ENCODE assay signal across 17 cellular contexts in genomic region chr2:108304975-108305374, GRCh38. TPM values are rescaled to one million over a fixed set of nuclear protein-coding genes. Genes with fewer than 3 reads are reported as not detected.
DNase-seq lines count a peak whose midpoint lies in the region; ATAC-seq and TF ChIP-seq lines count a peak whose summit lies in the region.
"Had no signal": no experiment of that assay in that cellular context is flagged by ENCODE, and none has a peak within 500 bp of the region (broad histone marks: within the 10 kb centered on the region; RNA-seq: fewer than 3 reads in every experiment).

No MANE protein-coding gene starts in this region.

- H3K4me3 Mint-ChIP-seq in CD4-positive, alpha-beta memory T cell, result no peak overlapping the region
- H3K4me3 Mint-ChIP-seq: activated CD4-positive, alpha-beta T cell treated with anti-CD3 and anti-CD28 coated beads, Interleukin-2, amount 10 ng/mL, durations not matched to agents 7 days and 5 days had no signal

- H3K9me3 Mint-ChIP-seq in CD4-positive, alpha-beta memory T cell, result peaks cover 0 to 1% (median 0%) of the 10 kb centered on the region in 8 donors
- H3K9me3 Mint-ChIP-seq: activated CD4-positive, alpha-beta T cell treated with anti-CD3 and anti-CD28 coated beads, Interleukin-2, amount 10 ng/mL, durations not matched to agents 7 days and 5 days had no signal

- peak; percentile 46 for DNase-seq in GM12865 (ENCODE audit: low read depth)
- no peak for DNase-seq in CD4-positive, alpha-beta memory T cell
- DNase-seq in NCI-H1048 (lab: John Stamatoyannopoulos, UW), result no peak
- no peak for DNase-seq in heart right ventricle
- DNase-seq: activated CD4-positive, alpha-beta T cell treated with anti-CD3 and anti-CD28 coated beads, Interleukin-2, amount 10 ng/mL, durations not matched to agents 7 days and 5 days; DMS53; KBM-7; NCI-H187; NCI-H748 treated with DMSO at 0.1 percent for 48 hours; ovary; upper lobe of right lung had no signal

- H3K27ac ChIP-seq in CD4-positive, alpha-beta memory T cell (ENCODE audit: low read depth, low read length), result no peak overlapping the region
- H3K27ac ChIP-seq in heart right ventricle, result no peak overlapping the region
- H3K27ac ChIP-seq: ovary, upper lobe of right lung had no signal

- no peaks in the 10 kb centered on the region for H3K36me3 ChIP-seq in CD4-positive, alpha-beta memory T cell (ENCODE audit: insufficient read depth, low read length)
- no peaks in the 10 kb centered on the region for H3K36me3 ChIP-seq in heart right ventricle
- H3K36me3 ChIP-seq: ovary, upper lobe of right lung had no signal

- POLR2A ChIA-PET in CD4-positive, alpha-beta memory T cell (lab: Charles Lee; ENCODE audit: partially characterized antibody), result no interaction called here

- peaks cover 2 to 4% of the 10 kb centered on the region in 2 donors for H3K27me3 Mint-ChIP-seq in CD4-positive, alpha-beta memory T cell

- H3K27ac Mint-ChIP-seq in CD4-positive, alpha-beta memory T cell, result no peak overlapping the region
- H3K27ac Mint-ChIP-seq: activated CD4-positive, alpha-beta T cell treated with anti-CD3 and anti-CD28 coated beads, Interleukin-2, amount 10 ng/mL, durations not matched to agents 7 days and 5 days had no signal

- no peaks in the 10 kb centered on the region for H3K4me1 Mint-ChIP-seq in CD4-positive, alpha-beta memory T cell

- ATAC-seq in GM19372 (IDR thresholded peaks at IDR 0.05; ENCODE audit: low read depth, unreplicated experiment) (peak; percentile 80), HG02678 (IDR thresholded peaks at IDR 0.05; ENCODE audit: unreplicated experiment) (peak; percentile 74), HG03520 (IDR thresholded peaks at IDR 0.05; ENCODE audit: unreplicated experiment) (peak; percentile 62), heart right ventricle (no peak), GM19023 (IDR thresholded peaks at IDR 0.05; ENCODE audit: unreplicated experiment) (no peak)
- ATAC-seq: upper lobe of right lung had no signal

- intact Hi-C loops in CD4-positive, alpha-beta memory T cell (cut with micrococcal nuclease), result no loop called here
- intact Hi-C loops in heart right ventricle (cut with DNase I), result no loop called here

- H3K27me3 ChIP-seq in CD4-positive, alpha-beta memory T cell (ENCODE audit: insufficient read depth, low read length), result no peaks in the 10 kb centered on the region
- H3K27me3 ChIP-seq in heart right ventricle, result peaks cover 0 to 4% (median 0%) of the 10 kb centered on the region in 7 donors
- H3K27me3 ChIP-seq: ovary, upper lobe of right lung had no signal

- CTCF ChIA-PET in CD4-positive, alpha-beta memory T cell (lab: Charles Lee; ENCODE audit: partially characterized antibody), result no interaction called here

- H3K36me3 Mint-ChIP-seq in CD4-positive, alpha-beta memory T cell, result no peaks in the 10 kb centered on the region

- no peak for TF ChIP-seq CTCF in GM12865 (IDR thresholded peaks at IDR 0.05; ENCODE audit: insufficient read depth, low read depth, low read length, missing control alignments)
- TF ChIP-seq CTCF in heart right ventricle (IDR thresholded peaks at IDR 0.05), result no peak

- H3K4me3 ChIP-seq in GM12865 (ENCODE audit: low read depth, low read length) (no peak overlapping the region), heart right ventricle (no peak overlapping the region)
- no peak overlapping the region for H3K4me3 ChIP-seq in CD4-positive, alpha-beta memory T cell (ENCODE audit: low read length in 2 of 2)
- H3K4me3 ChIP-seq: ovary, upper lobe of right lung had no signal

- H3K9me3 ChIP-seq in CD4-positive, alpha-beta memory T cell (ENCODE audit: control insufficient read depth in 1 of 2, low read length in 2 of 2), result no peaks in the 10 kb centered on the region
- no peaks in the 10 kb centered on the region for H3K9me3 ChIP-seq in heart right ventricle
- H3K9me3 ChIP-seq: ovary, upper lobe of right lung had no signal

- WGBS in heart right ventricle, 2 donors, result 69 to 75% methylated on average over 2 of the region's 2 CpGs

- H3K4me1 ChIP-seq in CD4-positive, alpha-beta memory T cell (ENCODE audit: insufficient read depth, low read length), result no peaks in the 10 kb centered on the region
- no peaks in the 10 kb centered on the region for H3K4me1 ChIP-seq in heart right ventricle
- H3K4me1 ChIP-seq: upper lobe of right lung had no signal

RNA-seq across cellular contexts. Expression of gene SULT1C2, which starts 16.3 kb away (rescaled TPM):
- total RNA-seq in CD4-positive, alpha-beta memory T cell, result under 1 TPM; 0.06 to 0.23 TPM
- not detected for polyA plus RNA-seq in CD4-positive, alpha-beta memory T cell
- total RNA-seq in heart right ventricle, result 1 to 10 TPM in 5 of 10 donors, under 1 TPM in 4, not detected in 1; 0.19 to 2.4 (median 1.0) TPM
- 1 to 10 TPM in 1 of 2 donors, not detected in 1; 1.4 TPM for polyA plus RNA-seq in heart right ventricle
- total RNA-seq: activated CD4-positive, alpha-beta T cell treated with anti-CD3 and anti-CD28 coated beads, Interleukin-2, amount 10 ng/mL, durations not matched to agents 7 days and 5 days; dermis microvascular lymphatic vessel endothelial cell; T-helper 2 cell treated with Interferon-gamma antibody and Interleukin-4, amounts not matched to agents 100 ng/mL and 5 ng/mL, for 36 hours had no signal

Comparison
In these comparisons a context has a peak if more than half of its experiments do, and no peak if none do; other contexts are left out.
1. ATAC-seq: peak in GM19372 (single experiment), HG02678 (single experiment) and HG03520 (single experiment); none in heart right ventricle (0 of 8) and GM19023 (single experiment).